In genomic region chr1:94863297-94863911, GRCh38 we compare ENCODE assay signal across 9 cellular contexts. TPM values are rescaled to one million over a fixed set of nuclear protein-coding genes. Genes with fewer than 3 reads are reported as not detected.
A peak's percentile ranks its signal among the peaks of the same experiment; 100 is the strongest.
DNase-seq lines count a peak whose midpoint lies in the region; TF ChIP-seq lines count a peak whose summit lies in the region.
"Had no signal": no experiment of that assay in that cellular context is flagged by ENCODE, and none has a peak within 500 bp of the region (broad histone marks: within the 10 kb centered on the region; RNA-seq: fewer than 3 reads in every experiment).

No MANE protein-coding gene starts in this region.

- intact Hi-C loops in spleen (cut with DNase I; ENCODE audit: low total_unique reads), result no loop called here

- in situ Hi-C loops in astrocyte of the cerebellum (cut with HindIII; ENCODE audit: low sequenced_read_pairs), result no loop called here

- no peak for TF ChIP-seq POLR2A in spleen (IDR thresholded peaks at IDR 0.05)

- H4K20me1 ChIP-seq in hepatocyte (ENCODE audit: insufficient read depth, poor library complexity, severe bottlenecking), result no peaks in the 10 kb centered on the region

- H3K9me3 ChIP-seq in hepatocyte (ENCODE audit: low read depth) (no peaks in the 10 kb centered on the region), spleen (no peaks in the 10 kb centered on the region)
- no peaks in the 10 kb centered on the region for H3K9me3 ChIP-seq in effector memory CD4-positive, alpha-beta T cell (ENCODE audit: control insufficient read depth, low read length)

- H3K27me3 ChIP-seq in hepatocyte (no peaks in the 10 kb centered on the region), spleen (replicated peaks in 1 of 7) (no peaks in the 10 kb centered on the region)
- H3K27me3 ChIP-seq in effector memory CD4-positive, alpha-beta T cell (replicated peaks; ENCODE audit: control insufficient read depth, insufficient read depth, low read length, poor library complexity, severe bottlenecking), result no peaks in the 10 kb centered on the region

- WGBS in hepatocyte (ENCODE audit: low lambda C conversion rate, missing lambda C conversion rate), result 3% methylated on average over 2 of the region's 2 CpGs
- WGBS in spleen, 5 donors, result 4 to 22% (median 11%) methylated on average over 2 of the region's 2 CpGs

- H3K27ac ChIP-seq in hepatocyte, result peak overlapping the region; percentile 90
- peak overlapping the region in 7 of 8 donors; percentile 44 to 71 (median 59) for H3K27ac ChIP-seq in spleen
- no peak overlapping the region for H3K27ac ChIP-seq in effector memory CD4-positive, alpha-beta T cell (ENCODE audit: insufficient read depth, low read length, poor library complexity, severe bottlenecking)

- H3K4me2 ChIP-seq in hepatocyte, result peak overlapping the region; percentile 49

- no peaks in the 10 kb centered on the region for H3K36me3 ChIP-seq in hepatocyte (replicated peaks; ENCODE audit: insufficient read depth, low read depth)
- no peaks in the 10 kb centered on the region for H3K36me3 ChIP-seq in spleen
- H3K36me3 ChIP-seq in effector memory CD4-positive, alpha-beta T cell (ENCODE audit: control insufficient read depth, insufficient read depth, low read length), result no peaks in the 10 kb centered on the region

- DNase-seq in HS-27A (ENCODE audit: low read depth), result peak; percentile 51
- DNase-seq in astrocyte of the cerebellum (ENCODE audit: low read depth), result peak; percentile 53
- DNase-seq in hepatocyte (ENCODE audit: low spot score), result peak; percentile 48
- no peak for DNase-seq in spleen
- DNase-seq in glomerular visceral epithelial cell (ENCODE audit: extremely low spot score), result no peak
- no peak for DNase-seq in effector memory CD4-positive, alpha-beta T cell
- DNase-seq in NCI-H748 treated with DMSO at 0.1 percent for 48 hours (lab: John Stamatoyannopoulos, UW), result no peak
- DNase-seq in cortex of kidney (lab: John Stamatoyannopoulos, UW), result no peak
- DNase-seq: KBM-7 had no signal

- H3K4me3 ChIP-seq in astrocyte of the cerebellum (ENCODE audit: low read depth, low read length), result no peak overlapping the region
- H3K4me3 ChIP-seq in hepatocyte, result no peak overlapping the region
- no peak overlapping the region for H3K4me3 ChIP-seq in spleen
- H3K4me3 ChIP-seq in effector memory CD4-positive, alpha-beta T cell (ENCODE audit: insufficient read depth, low read depth, low read length, poor library complexity, severe bottlenecking), result no peak overlapping the region

- H3K79me2 ChIP-seq in hepatocyte, result no peaks in the 10 kb centered on the region

- TF ChIP-seq CTCF in astrocyte of the cerebellum (IDR thresholded peaks at IDR 0.05; ENCODE audit: low read depth, low read length, missing control alignments) (no peak), hepatocyte (IDR thresholded peaks at IDR 0.05; ENCODE audit: poor library complexity) (no peak), spleen (IDR thresholded peaks at IDR 0.05 in 8 of 11, conservative IDR thresholded peaks at IDR 0.05 in 3 of 11) (no peak)

- H3K4me1 ChIP-seq in hepatocyte (ENCODE audit: insufficient read depth) (peaks cover 51% of the 10 kb centered on the region), spleen (peaks cover 0 to 24% (median 4%) of the 10 kb centered on the region in 6 donors)
- H3K4me1 ChIP-seq in effector memory CD4-positive, alpha-beta T cell (ENCODE audit: control insufficient read depth, insufficient read depth, low read length, poor library complexity, severe bottlenecking), result no peaks in the 10 kb centered on the region

- no peak overlapping the region for H2AFZ ChIP-seq in hepatocyte

- H3K9me2 ChIP-seq in hepatocyte (replicated peaks; ENCODE audit: insufficient read depth), result no peaks in the 10 kb centered on the region

RNA-seq across cellular contexts. Expression of gene SLC44A3, which starts 43.2 kb away (rescaled TPM):
- total RNA-seq in hepatocyte, result 55.3 and 70.2 TPM in 2 replicates
- polyA plus RNA-seq in hepatocyte, result 49.4 and 51.5 TPM in 2 replicates
- total RNA-seq in spleen, result 1 to 10 TPM in 3 of 7 donors, under 1 TPM in 4; 0.65 to 4.0 (median 0.97) TPM
- polyA plus RNA-seq in spleen, result under 1 TPM; 0.28 to 0.58 (median 0.32) TPM

Comparison
In these comparisons a context has a peak if more than half of its experiments do, and no peak if none do; other contexts are left out.
1. DNase-seq: peak in HS-27A (single experiment), astrocyte of the cerebellum (single experiment) and hepatocyte (single experiment); none in spleen (single experiment), glomerular visceral epithelial cell (single experiment), effector memory CD4-positive, alpha-beta T cell (0 of 3), NCI-H748 treated with DMSO at 0.1 percent for 48 hours (single experiment) and cortex of kidney (single experiment).
2. RNA of gene SLC44A3, which starts 43.2 kb away (total RNA-seq): 55.3 to 70.2 TPM in hepatocyte; 0.65 to 4.0 TPM in spleen; every median in the first group is over 10 times any median in the second.